Comparison of ENCODE assay signal across 36 cellular contexts in the genomic region with DNA sequence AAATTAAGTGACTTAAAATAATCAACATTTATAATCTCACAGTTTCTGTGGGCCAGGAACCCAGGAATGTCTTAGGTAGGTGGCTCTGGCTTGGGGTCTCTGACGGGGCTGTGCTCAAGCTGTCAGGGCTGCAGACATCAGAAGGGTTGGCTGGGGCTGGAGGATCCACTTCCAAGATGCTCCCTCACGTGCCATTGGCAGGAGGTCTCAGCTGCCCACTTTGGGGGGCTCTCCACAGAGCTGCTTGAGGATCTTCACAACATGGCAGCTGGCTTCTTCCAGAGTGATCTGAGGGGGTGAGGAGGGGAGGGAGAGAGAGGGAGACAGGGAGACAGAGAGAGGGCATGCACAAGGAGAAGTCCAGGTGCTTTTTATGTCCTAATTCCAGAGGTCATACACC.
"Had no signal": no experiment of that assay in that cellular context is flagged by ENCODE, and none has a peak within 500 bp of the region (broad histone marks: within the 10 kb centered on the region; RNA-seq: fewer than 3 reads in every experiment).

No MANE protein-coding gene starts in this region.

- H3K36me3 ChIP-seq: brain microvascular endothelial cell, breast epithelium had no signal

- DNase-seq: activated B cell treated with CpG ODN at 0.5 μM for 24 hours; activated CD4-positive, alpha-beta memory T cell treated with anti-CD3 and anti-CD28 coated beads for 36 hours; activated CD4-positive, alpha-beta T cell treated with anti-CD3 and anti-CD28 coated beads for 4 hours; activated CD4-positive, alpha-beta T cell treated with anti-CD3 and anti-CD28 coated beads, Interleukin-2, amount 10 ng/mL, durations not matched to agents 24 days and 14 days; activated CD4-positive, alpha-beta T cell treated with anti-CD3 and anti-CD28 coated beads, Interleukin-2, amount 50 U/mL, for 1 hour; activated CD4-positive, alpha-beta T cell treated with anti-CD3 and anti-CD28 coated beads, Interleukin-2, amount 50 U/mL, for 4 hours; activated CD4-positive, CD25-positive, alpha-beta regulatory T cell treated with anti-CD3 and anti-CD28 coated beads, Interleukin-2, amount 50 U/mL, for 72 hours; activated CD8-positive, alpha-beta memory T cell treated with anti-CD3 and anti-CD28 coated beads, Interleukin-2, amount 50 U/mL, for 4 hours; activated CD8-positive, alpha-beta T cell treated with anti-CD3 and anti-CD28 coated beads for 36 hours; activated effector memory CD4-positive, alpha-beta T cell treated with anti-CD3 and anti-CD28 coated beads, Interleukin-2, amount 50 U/mL, for 16 hours; activated gamma-delta T cell treated with Interleukin-2 at 50 U/mL for 16 hours; activated naive CD4-positive, alpha-beta T cell; activated naive CD4-positive, alpha-beta T cell treated with anti-CD3 and anti-CD28 coated beads for 36 hours; activated naive CD4-positive, alpha-beta T cell treated with anti-CD3 and anti-CD28 coated beads, Interleukin-2, amount 50 U/mL, for 16 hours; activated naive CD8-positive, alpha-beta T cell treated with anti-CD3 and anti-CD28 coated beads for 36 hours; activated T-cell treated with anti-CD3 and anti-CD28 coated beads for 4 hours; activated T-cell treated with anti-CD3 and anti-CD28 coated beads, Interleukin-2, amount 50 U/mL, for 1 hour; activated T-cell treated with anti-CD3 and anti-CD28 coated beads, Interleukin-2, amount 50 U/mL, for 4 hours; activated T-cell treated with anti-CD3 and anti-CD28 coated beads, Interleukin-2, amount 50 U/mL, for 72 hours; adrenal gland; amniotic stem cell; aorta; body of pancreas; brain microvascular endothelial cell; caudate nucleus; cerebellar nuclear complex; T-helper 1 cell; T-helper 2 cell; T-helper 9 cell had no signal

- H3K4me3 ChIP-seq: adrenal gland, body of pancreas, breast epithelium, cardiac muscle cell had no signal

- H3K27ac ChIP-seq: adrenal gland, body of pancreas, brain microvascular endothelial cell, breast epithelium, cardiac muscle cell, VCaP had no signal

- H3K27me3 ChIP-seq: adrenal gland, body of pancreas, brain microvascular endothelial cell, breast epithelium, cardiac muscle cell had no signal

- FAIRE-seq: astrocyte, TTC549 had no signal

- ATAC-seq: activated CD8-positive, alpha-beta T cell treated with anti-CD3 and anti-CD28 coated beads for 36 hours; activated naive CD4-positive, alpha-beta T cell treated with anti-CD3 and anti-CD28 coated beads, Interleukin-2, amount 50 U/mL, for 72 hours; activated T-cell treated with anti-CD3 and anti-CD28 coated beads, Interleukin-2, amount 50 U/mL, for 4 hours; activated T-cell treated with anti-CD3 and anti-CD28 coated beads, Interleukin-2, amount 50 U/mL, for 72 hours; activated T-helper 17 cell treated with anti-CD3 and anti-CD28 coated beads, Interleukin-2, amount 50 U/mL, for 72 hours; body of pancreas had no signal

- H3K9me3 ChIP-seq: adrenal gland, body of pancreas, breast epithelium had no signal

- H3K4me1 ChIP-seq: adrenal gland, body of pancreas, breast epithelium had no signal
